Comparison of ENCODE assay signal across 16 cellular contexts in the genomic region with DNA sequence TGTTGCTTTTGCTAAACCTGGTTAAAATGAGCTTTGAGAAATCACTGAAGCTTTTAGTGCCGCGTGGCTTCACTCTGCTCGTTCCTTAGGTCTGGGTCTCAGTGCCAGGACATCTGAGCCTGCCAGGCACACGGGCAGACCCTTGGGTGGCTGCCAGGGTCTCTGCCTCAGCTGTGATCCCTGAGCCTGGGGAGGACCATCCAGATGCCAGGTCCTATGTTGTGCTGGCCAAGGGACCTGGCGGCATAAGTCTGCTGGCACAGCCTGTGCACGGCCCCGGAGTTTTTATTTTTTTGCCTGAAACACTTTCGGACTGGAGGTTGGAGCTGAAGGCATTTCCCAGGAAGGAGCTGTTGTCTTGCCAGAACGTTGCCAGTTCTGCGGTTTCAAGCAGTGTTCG.
DNase-seq lines count a peak whose midpoint lies in the region; ATAC-seq and TF ChIP-seq lines count a peak whose summit lies in the region.
"Had no signal": no experiment of that assay in that cellular context is flagged by ENCODE, and none has a peak within 500 bp of the region (broad histone marks: within the 10 kb centered on the region; RNA-seq: fewer than 3 reads in every experiment).

No MANE protein-coding gene starts in this region.

- no peaks in the 10 kb centered on the region for H3K36me3 ChIP-seq in gastroesophageal sphincter
- no peaks in the 10 kb centered on the region for H3K36me3 ChIP-seq in vagina
- H3K36me3 ChIP-seq: pancreas, transverse colon had no signal

- H3K9me3 ChIP-seq in gastroesophageal sphincter (no peaks in the 10 kb centered on the region), vagina (no peaks in the 10 kb centered on the region)
- no peaks in the 10 kb centered on the region for H3K9me3 ChIP-seq in CD4-positive, alpha-beta T cell (ENCODE audit: control insufficient read depth, low read length)
- H3K9me3 ChIP-seq: body of pancreas, pancreas, transverse colon had no signal

- POLR2A ChIA-PET in CD4-positive, alpha-beta T cell (lab: Charles Lee), result no interaction called here

- no peaks in the 10 kb centered on the region for H3K27me3 Mint-ChIP-seq in CD4-positive, alpha-beta T cell

- no peak for TF ChIP-seq CTCF in gastroesophageal sphincter (IDR thresholded peaks at IDR 0.05)
- no peak for TF ChIP-seq CTCF in vagina (IDR thresholded peaks at IDR 0.05)
- no peak for TF ChIP-seq CTCF in CD4-positive, alpha-beta T cell (IDR thresholded peaks at IDR 0.05)

- H3K4me1 ChIP-seq in gastroesophageal sphincter (peaks cover 0 to 4% (median 0%) of the 10 kb centered on the region in 3 donors), vagina (peaks cover 15% of the 10 kb centered on the region)
- H3K4me1 ChIP-seq: body of pancreas, pancreas, transverse colon had no signal

- ATAC-seq in Right ventricle myocardium inferior (peak; percentile 84), gastroesophageal sphincter (peak; percentile 43)
- ATAC-seq in CD4-positive, alpha-beta T cell (ENCODE audit: poor library complexity), result no peak
- ATAC-seq: activated CD8-positive, alpha-beta T cell treated with anti-CD3 and anti-CD28 coated beads for 36 hours; body of pancreas; pancreas had no signal

- no peak for TF ChIP-seq EP300 in gastroesophageal sphincter (IDR thresholded peaks at IDR 0.05)

- no peak overlapping the region for H3K4me3 Mint-ChIP-seq in CD4-positive, alpha-beta T cell
- H3K4me3 Mint-ChIP-seq: activated CD8-positive, alpha-beta T cell treated with anti-CD3 and anti-CD28 coated beads for 36 hours had no signal

- intact Hi-C loops in Right ventricle myocardium inferior (cut with DNase I) (loop anchor here (10.0 kb wide), 1 partner anchor 185 kb away; no protein-coding TSS in a partner anchor), cardiac septum (cut with DNase I) (no loop called here), vagina (cut with DNase I) (no loop called here)
- intact Hi-C loops in CD4-positive, alpha-beta T cell (cut with DNase I, micrococcal nuclease), result no loop called here

- no peaks in the 10 kb centered on the region for H3K36me3 Mint-ChIP-seq in CD4-positive, alpha-beta T cell (ENCODE audit: low read depth)

- no peaks in the 10 kb centered on the region for H3K9me3 Mint-ChIP-seq in CD4-positive, alpha-beta T cell
- H3K9me3 Mint-ChIP-seq: activated CD8-positive, alpha-beta T cell treated with anti-CD3 and anti-CD28 coated beads for 36 hours had no signal

- 53 to 72% methylated on average over 3 to 5 of the region's 11 CpGs for WGBS in gastroesophageal sphincter (ENCODE audit: low coverage in 1 of 2), 2 donors

- H3K27ac Mint-ChIP-seq in CD4-positive, alpha-beta T cell, result no peak overlapping the region
- H3K27ac Mint-ChIP-seq: activated CD8-positive, alpha-beta T cell treated with anti-CD3 and anti-CD28 coated beads for 36 hours had no signal

- CTCF ChIA-PET in CD4-positive, alpha-beta T cell (lab: Charles Lee), result no interaction called here

- H3K4me1 Mint-ChIP-seq in CD4-positive, alpha-beta T cell (ENCODE audit: low read depth), result no peaks in the 10 kb centered on the region

- H3K27me3 ChIP-seq in gastroesophageal sphincter (no peaks in the 10 kb centered on the region), vagina (no peaks in the 10 kb centered on the region)
- no peaks in the 10 kb centered on the region for H3K27me3 ChIP-seq in CD4-positive, alpha-beta T cell (ENCODE audit: control insufficient read depth, insufficient read depth, low read length)
- H3K27me3 ChIP-seq: body of pancreas, pancreas, transverse colon had no signal

- peak; percentile 81 for DNase-seq in Right ventricle myocardium inferior (ENCODE audit: missing footprints)
- no peak for DNase-seq in cardiac septum (ENCODE audit: low spot score)
- DNase-seq in occipital lobe (lab: John Stamatoyannopoulos, UW), result peak; percentile 25
- peak; percentile 61 to 77 for DNase-seq in vagina (ENCODE audit: extremely low spot score in 2 of 2)
- DNase-seq in stimulated activated CD4-positive, alpha-beta T cell treated with anti-CD3 and anti-CD28 coated beads, Interleukin-4, amount 100 ng/mL, for 1 hour, result no peak
- no peak for DNase-seq in NCI-H526 treated with DMSO at 0.1 percent for 48 hours (lab: John Stamatoyannopoulos, UW)
- DNase-seq in CD4-positive, alpha-beta T cell, result no peak
- DNase-seq: activated CD8-positive, alpha-beta T cell treated with anti-CD3 and anti-CD28 coated beads for 36 hours; effector CD8-positive, alpha-beta T cell; transverse colon had no signal

- H3K27ac ChIP-seq in gastroesophageal sphincter (no peak overlapping the region), vagina (peak overlapping the region; percentile 17)
- H3K27ac ChIP-seq in CD4-positive, alpha-beta T cell (ENCODE audit: low read depth, low read length), result no peak overlapping the region
- H3K27ac ChIP-seq: body of pancreas, HL-60, KMS-11, pancreas, SK-N-MC, transverse colon had no signal

- no peak overlapping the region for H3K4me3 ChIP-seq in gastroesophageal sphincter
- no peak overlapping the region for H3K4me3 ChIP-seq in vagina
- H3K4me3 ChIP-seq: body of pancreas, pancreas, SK-N-MC, transverse colon had no signal

- TF ChIP-seq POLR2A in gastroesophageal sphincter (IDR thresholded peaks at IDR 0.05), result no peak
- TF ChIP-seq POLR2A in vagina (IDR thresholded peaks at IDR 0.05), result no peak

Comparison
In these comparisons a context has a peak if more than half of its experiments do, and no peak if none do; other contexts are left out.
1. DNase-seq: peak in Right ventricle myocardium inferior (single experiment), occipital lobe (single experiment) and vagina (2 of 2); none in cardiac septum (single experiment), stimulated activated CD4-positive, alpha-beta T cell treated with anti-CD3 and anti-CD28 coated beads, Interleukin-4, amount 100 ng/mL, for 1 hour (single experiment), NCI-H526 treated with DMSO at 0.1 percent for 48 hours (single experiment) and CD4-positive, alpha-beta T cell (0 of 10).